Comparison of ENCODE assay signal across 9 cellular contexts in the genomic region with DNA sequence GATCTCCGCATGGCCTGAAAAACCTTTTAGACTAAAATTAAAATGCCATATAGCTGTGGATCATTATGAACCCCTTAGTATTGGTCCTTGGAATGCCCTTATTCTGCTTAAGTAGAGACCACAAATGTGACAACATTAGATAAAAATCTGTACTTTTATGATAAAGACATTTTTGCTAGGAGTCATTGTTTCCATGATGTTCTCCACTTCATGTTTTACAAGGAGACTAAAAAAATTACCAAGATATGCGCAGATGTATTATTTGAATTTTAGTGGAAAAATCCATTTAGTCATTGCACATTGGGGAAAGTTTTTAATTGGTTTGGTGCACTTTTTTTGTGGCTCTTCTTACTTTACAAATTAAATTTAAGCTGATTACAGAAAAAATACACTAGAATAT. TPM values are rescaled to one million over a fixed set of nuclear protein-coding genes. Genes with fewer than 3 reads are reported as not detected.
DNase-seq lines count a peak whose midpoint lies in the region; ATAC-seq and TF ChIP-seq lines count a peak whose summit lies in the region.
"Had no signal": no experiment of that assay in that cellular context is flagged by ENCODE, and none has a peak within 500 bp of the region (broad histone marks: within the 10 kb centered on the region; RNA-seq: fewer than 3 reads in every experiment).

No MANE protein-coding gene starts in this region.

- no peak overlapping the region for H2BK5ac ChIP-seq in neuronal stem cell (ENCODE audit: low read length)

- H3K36me3 ChIP-seq in H7 (replicated peaks; ENCODE audit: control insufficient read depth, insufficient read depth, low read length) (peaks cover 1% of the 10 kb centered on the region; the same call in 1 of the 2 replicates), duodenal mucosa (ENCODE audit: control insufficient read depth in 1 of 2, insufficient read depth in 2 of 2, low read length in 2 of 2) (no peaks in the 10 kb centered on the region), neuronal stem cell (replicated peaks in 1 of 2; ENCODE audit: control insufficient read depth in 2 of 2, insufficient read depth in 2 of 2, low read length in 2 of 2) (peaks cover 0 to 24% of the 10 kb centered on the region in 2 donors), left lung (peaks cover 0 to 6% of the 10 kb centered on the region in 2 donors)
- H3K36me3 ChIP-seq: thyroid gland had no signal

- no peak overlapping the region for H3K18ac ChIP-seq in neuronal stem cell (ENCODE audit: low read length)

- H4K91ac ChIP-seq in neuronal stem cell (ENCODE audit: low read depth, low read length, poor library complexity) = no peak overlapping the region

- intact Hi-C loops in left lung (cut with DNase I) = no loop called here

- no peak overlapping the region for H2AFZ ChIP-seq in neuronal stem cell (ENCODE audit: low read length)

- H2BK120ac ChIP-seq in neuronal stem cell (ENCODE audit: low read depth, low read length) = no peak overlapping the region

- no peak overlapping the region for H2BK12ac ChIP-seq in neuronal stem cell (ENCODE audit: low read length)

- H3K4me2 ChIP-seq in neuronal stem cell (ENCODE audit: insufficient read depth, low read length, poor library complexity, severe bottlenecking) = no peak overlapping the region

- H4K8ac ChIP-seq in neuronal stem cell (ENCODE audit: low read depth, low read length) = no peak overlapping the region

- H3K27ac ChIP-seq in duodenal mucosa (ENCODE audit: low read depth, low read length) (no peak overlapping the region), neuronal stem cell (replicated peaks; ENCODE audit: low read length) (no peak overlapping the region), left lung (no peak overlapping the region)
- H3K27ac ChIP-seq: thyroid gland had no signal

- no peak overlapping the region for H2BK15ac ChIP-seq in neuronal stem cell (ENCODE audit: low read length)

- DNase-seq in H7 (no peak), OCI-M1 (lab: John Stamatoyannopoulos, UW) (peak; percentile 41), neuronal stem cell (ENCODE audit: low spot score) (no peak), left lung (no peak), cerebellum (ENCODE audit: low spot score) (no peak)
- no peak for DNase-seq in stimulated activated CD4-positive, alpha-beta T cell treated with anti-CD3 and anti-CD28 coated beads, Interleukin-15, amount 100 ng/mL, for 24 hours
- DNase-seq: thyroid gland had no signal

- TF ChIP-seq CTCF in left lung (IDR thresholded peaks at IDR 0.05) = no peak

- no peaks in the 10 kb centered on the region for H3K27me3 ChIP-seq in H7 (ENCODE audit: control insufficient read depth, insufficient read depth, low read length)
- H3K27me3 ChIP-seq in duodenal mucosa (ENCODE audit: control insufficient read depth in 1 of 2, insufficient read depth in 2 of 2, low read length in 2 of 2) = no peaks in the 10 kb centered on the region
- no peaks in the 10 kb centered on the region for H3K27me3 ChIP-seq in neuronal stem cell (ENCODE audit: control insufficient read depth in 3 of 3, insufficient read depth in 3 of 3, low read depth in 1 of 3, low read length in 3 of 3)
- no peaks in the 10 kb centered on the region for H3K27me3 ChIP-seq in left lung
- H3K27me3 ChIP-seq: thyroid gland had no signal

- no peak overlapping the region for H3K4ac ChIP-seq in neuronal stem cell (ENCODE audit: low read length)

- no peaks in the 10 kb centered on the region for H3K79me1 ChIP-seq in neuronal stem cell (ENCODE audit: low read depth, low read length)

- H3K23ac ChIP-seq in neuronal stem cell (ENCODE audit: low read depth, low read length, poor library complexity) = no peak overlapping the region

- no peaks in the 10 kb centered on the region for H3K4me1 ChIP-seq in duodenal mucosa (ENCODE audit: control insufficient read depth in 1 of 2, insufficient read depth in 2 of 2, low read length in 2 of 2)
- no peaks in the 10 kb centered on the region for H3K4me1 ChIP-seq in neuronal stem cell (ENCODE audit: control insufficient read depth in 2 of 2, insufficient read depth in 1 of 2, low read depth in 1 of 2, low read length in 2 of 2)
- peaks cover 0 to 11% of the 10 kb centered on the region in 2 donors for H3K4me1 ChIP-seq in left lung

- no CpG with 5 or more reads among the region's 2 CpGs for WGBS in neuronal stem cell (ENCODE audit: extremely low coverage in 2 of 2, insufficient read length in 2 of 2, insufficient replicate concordance in 1 of 2), 2 donors

- ATAC-seq in left lung (no peak), GM18519 (IDR thresholded peaks at IDR 0.05; ENCODE audit: low FRiP score, unreplicated experiment) (no peak)

- H3K9ac ChIP-seq in duodenal mucosa (ENCODE audit: low read depth in 1 of 2, low read length in 2 of 2) = peak overlapping the region in 1 of 2 donors; percentile 12
- H3K9ac ChIP-seq in neuronal stem cell (ENCODE audit: low read depth, low read length, poor library complexity) = no peak overlapping the region

- no peak overlapping the region for H3K14ac ChIP-seq in neuronal stem cell (ENCODE audit: low read length)

- H3K9me3 ChIP-seq in duodenal mucosa (ENCODE audit: control insufficient read depth in 1 of 2, low read length in 2 of 2) = no peaks in the 10 kb centered on the region
- no peaks in the 10 kb centered on the region for H3K9me3 ChIP-seq in neuronal stem cell (replicated peaks in 1 of 2; ENCODE audit: control insufficient read depth in 2 of 2, insufficient read depth in 1 of 2, low read depth in 1 of 2, low read length in 2 of 2)
- H3K9me3 ChIP-seq in left lung = no peaks in the 10 kb centered on the region
- H3K9me3 ChIP-seq: thyroid gland had no signal

- H2AK5ac ChIP-seq in neuronal stem cell (ENCODE audit: low read depth, low read length) = no peak overlapping the region

- H3K4me3 ChIP-seq in H7 (ENCODE audit: insufficient read depth, low read depth, low read length) (peak overlapping the region; percentile 85), duodenal mucosa (ENCODE audit: low read depth in 1 of 2, low read length in 2 of 2) (peak overlapping the region; percentile 85 to 87), neuronal stem cell (ENCODE audit: low read length in 2 of 2) (peak overlapping the region; percentile 57 to 77), left lung (peak overlapping the region in 1 of 2 donors; percentile 60)

RNA-seq across cellular contexts. Expression of gene PHF6, which starts 1.8 kb away (rescaled TPM):
- total RNA-seq in H7 (2014; rRNA removed; shearing (Covaris generic)) = 48.1 and 65.9 TPM in 2 replicates
- 92.3 TPM for polyA plus RNA-seq in neuronal stem cell (2013, experiment 1 of 2)
- 95.1 TPM for polyA plus RNA-seq in neuronal stem cell (2013, experiment 2 of 2)
- total RNA-seq in left lung (10 to 100 TPM; 17.7 to 18.7 TPM), cerebellum (71.9 TPM)
